ENCODE assay signal across 8 cellular contexts in genomic region chr18:74342416-74343043, GRCh38. TPM values are rescaled to one million over a fixed set of nuclear protein-coding genes. Genes with fewer than 3 reads are reported as not detected.
DNase-seq lines count a peak whose midpoint lies in the region; ATAC-seq and TF ChIP-seq lines count a peak whose summit lies in the region.

No MANE protein-coding gene starts in this region.

- H3K79me1 ChIP-seq in neuronal stem cell (ENCODE audit: low read depth, low read length) = no peaks in the 10 kb centered on the region

- no peak overlapping the region for H3K23ac ChIP-seq in neuronal stem cell (ENCODE audit: low read depth, low read length, poor library complexity)

- DNase-seq in NCI-H2171 treated with DMSO at 0.1 percent for 48 hours (lab: John Stamatoyannopoulos, UW) = peak; percentile 11
- DNase-seq in NCI-H2171 (lab: John Stamatoyannopoulos, UW) = no peak
- DNase-seq in KBM-7 = peak; percentile 19
- no peak for DNase-seq in RWPE2 (ENCODE audit: low spot score)
- DNase-seq in epithelial cell of esophagus (ENCODE audit: low read depth) = peak; percentile 77
- DNase-seq in neuronal stem cell (ENCODE audit: low spot score) = peak; percentile 38
- DNase-seq in GM19238 (ENCODE audit: insufficient read length, low spot score) = no peak

- no peak overlapping the region for H3K27ac ChIP-seq in RWPE2 (ENCODE audit: poor library complexity, severe bottlenecking)
- no peak overlapping the region for H3K27ac ChIP-seq in neuronal stem cell (replicated peaks; ENCODE audit: low read length)

- H3K4ac ChIP-seq in neuronal stem cell (ENCODE audit: low read length) = no peak overlapping the region

- no peak overlapping the region for H2AFZ ChIP-seq in neuronal stem cell (ENCODE audit: low read length)

- no peak for TF ChIP-seq POLR2A in GM18505 (IDR thresholded peaks at IDR 0.05; ENCODE audit: borderline replicate concordance, extremely low read depth, insufficient read depth, insufficient read length)

- H3K36me3 ChIP-seq in RWPE2 (ENCODE audit: low read depth) (no peaks in the 10 kb centered on the region), neuronal stem cell (replicated peaks in 1 of 2; ENCODE audit: control insufficient read depth in 2 of 2, insufficient read depth in 2 of 2, low read length in 2 of 2) (no peaks in the 10 kb centered on the region)

- H3K9me3 ChIP-seq in RWPE2 (ENCODE audit: severe bottlenecking) (no peaks in the 10 kb centered on the region), neuronal stem cell (replicated peaks in 1 of 2; ENCODE audit: control insufficient read depth in 2 of 2, insufficient read depth in 1 of 2, low read depth in 1 of 2, low read length in 2 of 2) (no peaks in the 10 kb centered on the region)

- no peak overlapping the region for H3K4me2 ChIP-seq in neuronal stem cell (ENCODE audit: insufficient read depth, low read length, poor library complexity, severe bottlenecking)

- H3K4me1 ChIP-seq in RWPE2 (ENCODE audit: insufficient read depth, poor library complexity, severe bottlenecking) (no peaks in the 10 kb centered on the region), neuronal stem cell (ENCODE audit: control insufficient read depth in 2 of 2, insufficient read depth in 1 of 2, low read depth in 1 of 2, low read length in 2 of 2) (no peaks in the 10 kb centered on the region)

- no peak overlapping the region for H2BK5ac ChIP-seq in neuronal stem cell (ENCODE audit: low read length)

- no peak overlapping the region for H2BK120ac ChIP-seq in neuronal stem cell (ENCODE audit: low read depth, low read length)

- H3K4me3 ChIP-seq in RWPE2 (ENCODE audit: severe bottlenecking) (no peak overlapping the region), epithelial cell of esophagus (ENCODE audit: low read length) (no peak overlapping the region), neuronal stem cell (ENCODE audit: low read length in 2 of 2) (no peak overlapping the region)

- in situ Hi-C loops in KBM-7 (cut with MboI; ENCODE audit: low pct_unique_long_range_greater_than_20kb, low sequenced_read_pairs) = no loop called here

- peak; percentile 80 for TF ChIP-seq CTCF in RWPE2 (IDR thresholded peaks at IDR 0.05; ENCODE audit: poor library complexity, severe bottlenecking)
- TF ChIP-seq CTCF in epithelial cell of esophagus (IDR thresholded peaks at IDR 0.05; ENCODE audit: insufficient read depth, low read depth, low read length, missing control alignments) = peak; percentile 65

- H3K9ac ChIP-seq in neuronal stem cell (ENCODE audit: low read depth, low read length, poor library complexity) = no peak overlapping the region

- H3K14ac ChIP-seq in neuronal stem cell (ENCODE audit: low read length) = no peak overlapping the region

- no peak overlapping the region for H4K8ac ChIP-seq in neuronal stem cell (ENCODE audit: low read depth, low read length)

- H2BK12ac ChIP-seq in neuronal stem cell (ENCODE audit: low read length) = no peak overlapping the region

- no peak overlapping the region for H2BK15ac ChIP-seq in neuronal stem cell (ENCODE audit: low read length)

- H2AK5ac ChIP-seq in neuronal stem cell (ENCODE audit: low read depth, low read length) = no peak overlapping the region

- WGBS in neuronal stem cell (ENCODE audit: extremely low coverage in 2 of 2, insufficient read length in 2 of 2, insufficient replicate concordance in 1 of 2), 2 donors = no CpG with 5 or more reads among the region's 4 CpGs

- H4K91ac ChIP-seq in neuronal stem cell (ENCODE audit: low read depth, low read length, poor library complexity) = no peak overlapping the region

- ATAC-seq in RWPE2 (ENCODE audit: low read depth) (peak; percentile 41; the same call in 1 of the 3 replicates), GM18505 (IDR thresholded peaks at IDR 0.05; ENCODE audit: unreplicated experiment) (no peak)

- H3K27me3 ChIP-seq in RWPE2 (ENCODE audit: insufficient read depth, poor library complexity, severe bottlenecking) (no peaks in the 10 kb centered on the region), neuronal stem cell (ENCODE audit: control insufficient read depth in 3 of 3, insufficient read depth in 3 of 3, low read depth in 1 of 3, low read length in 3 of 3) (peaks cover 0 to 19% (median 0%) of the 10 kb centered on the region in 3 experiments)

- no peak overlapping the region for H3K18ac ChIP-seq in neuronal stem cell (ENCODE audit: low read length)

RNA-seq across cellular contexts. Expression of gene C18orf63, which starts 26.9 kb away (rescaled TPM):
- polyA plus RNA-seq in neuronal stem cell (2013, experiment 1 of 2) = not detected
- not detected for polyA plus RNA-seq in neuronal stem cell (2013, experiment 2 of 2)

RNA-seq across cellular contexts. Expression of gene CYB5A, which starts 50.8 kb away (rescaled TPM):
- polyA plus RNA-seq in neuronal stem cell (2013, experiment 1 of 2) = 27.2 TPM
- 26.7 TPM for polyA plus RNA-seq in neuronal stem cell (2013, experiment 2 of 2)

Comparison
In these comparisons a context has a peak if more than half of its experiments do, and no peak if none do; other contexts are left out.
1. DNase-seq: peak in NCI-H2171 treated with DMSO at 0.1 percent for 48 hours (single experiment), KBM-7 (single experiment), epithelial cell of esophagus (single experiment) and neuronal stem cell (single experiment); none in NCI-H2171 (single experiment), RWPE2 (single experiment) and GM19238 (single experiment).